In the genomic region with DNA sequence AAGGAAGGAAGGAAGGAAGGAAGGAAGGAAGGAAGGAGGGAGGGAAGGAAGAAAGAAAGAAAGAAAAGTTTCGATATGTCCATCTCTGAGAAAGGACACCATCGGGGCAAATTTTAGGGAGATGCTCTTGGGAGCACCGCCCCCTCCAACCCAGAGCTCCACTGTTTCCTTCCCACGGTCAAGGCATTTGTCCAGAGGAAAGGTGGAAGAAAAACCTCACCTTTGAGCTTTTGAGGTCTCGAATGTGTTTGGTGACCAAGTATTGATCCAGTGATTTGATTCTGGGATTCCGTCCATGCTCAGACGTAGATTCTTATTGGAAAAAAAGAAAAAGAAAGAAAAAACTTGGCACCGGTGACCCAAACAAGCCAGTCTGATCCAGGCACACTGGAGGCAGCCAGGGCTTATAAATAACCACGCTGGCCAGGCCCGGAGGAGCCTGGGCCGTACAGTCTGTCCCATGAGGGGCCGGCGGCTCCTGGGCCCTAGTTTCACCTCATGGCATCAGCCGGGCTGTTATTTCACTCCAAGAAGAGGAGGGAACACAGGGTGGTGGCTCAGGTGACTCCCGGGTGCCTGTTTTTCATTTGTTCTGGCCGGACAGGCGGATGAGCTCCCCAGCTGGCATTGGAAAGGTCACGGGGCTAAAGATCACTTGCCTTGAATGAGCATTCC, we compare ENCODE assay signal across 21 cellular contexts.
"Had no signal": no experiment of that assay in that cellular context is flagged by ENCODE, and none has a peak within 500 bp of the region (broad histone marks: within the 10 kb centered on the region; RNA-seq: fewer than 3 reads in every experiment).

No MANE protein-coding gene starts in this region.

- ATAC-seq: esophagus mucosa; gastroesophageal sphincter; left colon; mucosa of descending colon; naive thymus-derived CD4-positive, alpha-beta T cell; stimulated activated naive CD8-positive, alpha-beta T cell treated with anti-CD3 and anti-CD28 coated beads, Interleukin-15, Interleukin-2, amounts not matched to agents 100 U/mL and 50 U/mL, for 24 hours had no signal

- H3K9me3 ChIP-seq: ascending aorta, breast epithelium, gastroesophageal sphincter, mucosa of descending colon, suprapubic skin had no signal

- H3K4me3 ChIP-seq: ascending aorta, breast epithelium, gastroesophageal sphincter, mucosa of descending colon, neural progenitor cell, suprapubic skin had no signal

- H3K36me3 ChIP-seq: ascending aorta, breast epithelium, gastroesophageal sphincter, neural progenitor cell, suprapubic skin had no signal

- DNase-seq: activated CD4-positive, alpha-beta T cell treated with anti-CD3 and anti-CD28 coated beads, Interleukin-2, amount 10 ng/mL, durations not matched to agents 24 days and 14 days; activated CD8-positive, alpha-beta memory T cell treated with anti-CD3 and anti-CD28 coated beads, Interleukin-2, amount 50 U/mL, for 48 hours; activated effector memory CD4-positive, alpha-beta T cell treated with Interleukin-2 at 50 U/mL for 16 hours; activated naive CD4-positive, alpha-beta T cell treated with anti-CD3 and anti-CD28 coated beads, Interleukin-2, amount 50 U/mL, for 16 hours; activated T-cell treated with anti-CD3 and anti-CD28 coated beads, Interleukin-2, amount 50 U/mL, for 48 hours; cerebellar nuclear complex; cortex of kidney; effector CD4-positive, alpha-beta T cell; left colon; mammary epithelial cell; mucosa of descending colon; naive thymus-derived CD4-positive, alpha-beta T cell; stimulated activated naive CD8-positive, alpha-beta T cell treated with anti-CD3 and anti-CD28 coated beads, Interleukin-15, Interleukin-2, amounts not matched to agents 100 U/mL and 50 U/mL, for 24 hours; T-helper 1 cell; T-helper 9 cell had no signal

- H3K27ac ChIP-seq: ascending aorta, breast epithelium, neural progenitor cell, suprapubic skin had no signal

- H3K27me3 ChIP-seq: ascending aorta, breast epithelium, gastroesophageal sphincter, neural progenitor cell, suprapubic skin had no signal

- H3K4me1 ChIP-seq: breast epithelium, suprapubic skin had no signal
